In the genomic region with DNA sequence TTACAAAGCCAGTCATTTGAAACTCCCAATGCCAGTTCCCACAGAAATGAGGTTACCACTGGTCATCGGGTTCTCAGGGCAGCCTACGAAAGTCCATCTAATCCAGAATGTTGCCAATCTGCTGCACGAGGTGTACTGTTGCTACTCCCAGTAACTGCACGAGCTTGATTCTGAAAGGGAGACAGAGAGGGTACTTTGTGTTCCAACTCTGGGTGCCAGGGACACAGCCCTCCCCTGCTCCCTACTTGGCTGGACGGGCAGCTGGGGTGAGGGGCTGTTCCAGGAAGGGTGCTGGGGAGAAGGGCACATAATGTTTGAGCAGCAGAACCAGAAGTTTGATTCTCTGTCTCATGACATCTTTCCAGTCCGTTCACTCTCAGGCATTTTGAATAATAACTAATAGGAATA, we compare ENCODE assay signal across 2 cellular contexts.
TF ChIP-seq lines count a peak whose summit lies in the region.

No MANE protein-coding gene starts in this region.

TF ChIP-seq in H1, 55 proteins besides CTCF, POLR2A, EP300 and RAD21:
- TF ChIP-seq, protein P1, sequence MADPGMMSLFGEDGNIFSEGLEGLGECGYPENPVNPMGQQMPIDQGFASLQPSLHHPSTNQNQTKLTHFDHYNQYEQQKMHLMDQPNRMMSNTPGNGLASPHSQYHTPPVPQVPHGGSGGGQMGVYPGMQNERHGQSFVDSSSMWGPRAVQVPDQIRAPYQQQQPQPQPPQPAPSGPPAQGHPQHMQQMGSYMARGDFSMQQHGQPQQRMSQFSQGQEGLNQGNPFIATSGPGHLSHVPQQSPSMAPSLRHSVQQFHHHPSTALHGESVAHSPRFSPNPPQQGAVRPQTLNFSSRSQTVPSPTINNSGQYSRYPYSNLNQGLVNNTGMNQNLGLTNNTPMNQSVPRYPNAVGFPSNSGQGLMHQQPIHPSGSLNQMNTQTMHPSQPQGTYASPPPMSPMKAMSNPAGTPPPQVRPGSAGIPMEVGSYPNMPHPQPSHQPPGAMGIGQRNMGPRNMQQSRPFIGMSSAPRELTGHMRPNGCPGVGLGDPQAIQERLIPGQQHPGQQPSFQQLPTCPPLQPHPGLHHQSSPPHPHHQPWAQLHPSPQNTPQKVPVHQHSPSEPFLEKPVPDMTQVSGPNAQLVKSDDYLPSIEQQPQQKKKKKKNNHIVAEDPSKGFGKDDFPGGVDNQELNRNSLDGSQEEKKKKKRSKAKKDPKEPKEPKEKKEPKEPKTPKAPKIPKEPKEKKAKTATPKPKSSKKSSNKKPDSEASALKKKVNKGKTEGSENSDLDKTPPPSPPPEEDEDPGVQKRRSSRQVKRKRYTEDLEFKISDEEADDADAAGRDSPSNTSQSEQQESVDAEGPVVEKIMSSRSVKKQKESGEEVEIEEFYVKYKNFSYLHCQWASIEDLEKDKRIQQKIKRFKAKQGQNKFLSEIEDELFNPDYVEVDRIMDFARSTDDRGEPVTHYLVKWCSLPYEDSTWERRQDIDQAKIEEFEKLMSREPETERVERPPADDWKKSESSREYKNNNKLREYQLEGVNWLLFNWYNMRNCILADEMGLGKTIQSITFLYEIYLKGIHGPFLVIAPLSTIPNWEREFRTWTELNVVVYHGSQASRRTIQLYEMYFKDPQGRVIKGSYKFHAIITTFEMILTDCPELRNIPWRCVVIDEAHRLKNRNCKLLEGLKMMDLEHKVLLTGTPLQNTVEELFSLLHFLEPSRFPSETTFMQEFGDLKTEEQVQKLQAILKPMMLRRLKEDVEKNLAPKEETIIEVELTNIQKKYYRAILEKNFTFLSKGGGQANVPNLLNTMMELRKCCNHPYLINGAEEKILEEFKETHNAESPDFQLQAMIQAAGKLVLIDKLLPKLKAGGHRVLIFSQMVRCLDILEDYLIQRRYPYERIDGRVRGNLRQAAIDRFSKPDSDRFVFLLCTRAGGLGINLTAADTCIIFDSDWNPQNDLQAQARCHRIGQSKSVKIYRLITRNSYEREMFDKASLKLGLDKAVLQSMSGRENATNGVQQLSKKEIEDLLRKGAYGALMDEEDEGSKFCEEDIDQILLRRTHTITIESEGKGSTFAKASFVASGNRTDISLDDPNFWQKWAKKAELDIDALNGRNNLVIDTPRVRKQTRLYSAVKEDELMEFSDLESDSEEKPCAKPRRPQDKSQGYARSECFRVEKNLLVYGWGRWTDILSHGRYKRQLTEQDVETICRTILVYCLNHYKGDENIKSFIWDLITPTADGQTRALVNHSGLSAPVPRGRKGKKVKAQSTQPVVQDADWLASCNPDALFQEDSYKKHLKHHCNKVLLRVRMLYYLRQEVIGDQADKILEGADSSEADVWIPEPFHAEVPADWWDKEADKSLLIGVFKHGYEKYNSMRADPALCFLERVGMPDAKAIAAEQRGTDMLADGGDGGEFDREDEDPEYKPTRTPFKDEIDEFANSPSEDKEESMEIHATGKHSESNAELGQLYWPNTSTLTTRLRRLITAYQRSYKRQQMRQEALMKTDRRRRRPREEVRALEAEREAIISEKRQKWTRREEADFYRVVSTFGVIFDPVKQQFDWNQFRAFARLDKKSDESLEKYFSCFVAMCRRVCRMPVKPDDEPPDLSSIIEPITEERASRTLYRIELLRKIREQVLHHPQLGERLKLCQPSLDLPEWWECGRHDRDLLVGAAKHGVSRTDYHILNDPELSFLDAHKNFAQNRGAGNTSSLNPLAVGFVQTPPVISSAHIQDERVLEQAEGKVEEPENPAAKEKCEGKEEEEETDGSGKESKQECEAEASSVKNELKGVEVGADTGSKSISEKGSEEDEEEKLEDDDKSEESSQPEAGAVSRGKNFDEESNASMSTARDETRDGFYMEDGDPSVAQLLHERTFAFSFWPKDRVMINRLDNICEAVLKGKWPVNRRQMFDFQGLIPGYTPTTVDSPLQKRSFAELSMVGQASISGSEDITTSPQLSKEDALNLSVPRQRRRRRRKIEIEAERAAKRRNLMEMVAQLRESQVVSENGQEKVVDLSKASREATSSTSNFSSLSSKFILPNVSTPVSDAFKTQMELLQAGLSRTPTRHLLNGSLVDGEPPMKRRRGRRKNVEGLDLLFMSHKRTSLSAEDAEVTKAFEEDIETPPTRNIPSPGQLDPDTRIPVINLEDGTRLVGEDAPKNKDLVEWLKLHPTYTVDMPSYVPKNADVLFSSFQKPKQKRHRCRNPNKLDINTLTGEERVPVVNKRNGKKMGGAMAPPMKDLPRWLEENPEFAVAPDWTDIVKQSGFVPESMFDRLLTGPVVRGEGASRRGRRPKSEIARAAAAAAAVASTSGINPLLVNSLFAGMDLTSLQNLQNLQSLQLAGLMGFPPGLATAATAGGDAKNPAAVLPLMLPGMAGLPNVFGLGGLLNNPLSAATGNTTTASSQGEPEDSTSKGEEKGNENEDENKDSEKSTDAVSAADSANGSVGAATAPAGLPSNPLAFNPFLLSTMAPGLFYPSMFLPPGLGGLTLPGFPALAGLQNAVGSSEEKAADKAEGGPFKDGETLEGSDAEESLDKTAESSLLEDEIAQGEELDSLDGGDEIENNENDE (IDR thresholded peaks at IDR 0.05; ENCODE audit: insufficient replicate concordance, low read length), result no peak
- TF ChIP-seq SP2 (IDR thresholded peaks at IDR 0.05; ENCODE audit: low read length), result no peak
- TF ChIP-seq SUZ12 (IDR thresholded peaks at IDR 0.05; ENCODE audit: low read length), result no peak
- no peak for TF ChIP-seq NANOG (IDR thresholded peaks at IDR 0.05; ENCODE audit: insufficient read depth, low read depth, low read length, poor library complexity, severe bottlenecking)
- TF ChIP-seq BRCA1 (IDR thresholded peaks at IDR 0.05; ENCODE audit: low read depth, low read length), result no peak
- no peak for TF ChIP-seq GTF2F1 (IDR thresholded peaks at IDR 0.05; ENCODE audit: borderline replicate concordance, low read depth, low read length)
- no peak for TF ChIP-seq KDM1A (IDR thresholded peaks at IDR 0.05; ENCODE audit: borderline replicate concordance, low read length)
- TF ChIP-seq SRF (IDR thresholded peaks at IDR 0.05; ENCODE audit: low read depth, low read length), result no peak
- TF ChIP-seq RXRA (IDR thresholded peaks at IDR 0.05; ENCODE audit: insufficient read depth, low read depth, low read length), result no peak
- TF ChIP-seq RNF2 (IDR thresholded peaks at IDR 0.05; ENCODE audit: borderline replicate concordance, low read depth, low read length, missing control alignments, poor library complexity, severe bottlenecking), result no peak
- no peak for TF ChIP-seq CTBP2 (IDR thresholded peaks at IDR 0.05; ENCODE audit: borderline replicate concordance, insufficient read depth, insufficient read length, low read length)
- TF ChIP-seq CREB1 (IDR thresholded peaks at IDR 0.05), result no peak
TF ChIP-seq in H1: peak in this region for 0.

TF ChIP-seq in GM12891, 5 proteins besides CTCF, POLR2A, EP300 and RAD21:
- TF ChIP-seq TAF1 (IDR thresholded peaks at IDR 0.05; ENCODE audit: low read depth, low read length) (no peak), POLR2AphosphoS5 (IDR thresholded peaks at IDR 0.05; ENCODE audit: low read depth, low read length) (no peak), PAX5 (IDR thresholded peaks at IDR 0.05; ENCODE audit: insufficient read depth, low read length, severe bottlenecking) (no peak)
TF ChIP-seq in GM12891: peak in this region for 0.
